Comparison of ENCODE assay signal across 9 cellular contexts in genomic region chr10:90911133-90912048, GRCh38. TPM values are rescaled to one million over a fixed set of nuclear protein-coding genes. Genes with fewer than 3 reads are reported as not detected.
A peak's percentile ranks its signal among the peaks of the same experiment; 100 is the strongest.
DNase-seq lines count a peak whose midpoint lies in the region; ATAC-seq and TF ChIP-seq lines count a peak whose summit lies in the region.
"Not testable (repeated sequence)": the region's sequence is repeated elsewhere in the genome, so short reads cannot be mapped to it uniquely, and the experiment has no call there.
"Had no signal": no experiment of that assay in that cellular context is flagged by ENCODE, and none has a peak within 500 bp of the region (broad histone marks: within the 10 kb centered on the region; RNA-seq: fewer than 3 reads in every experiment).

No MANE protein-coding gene starts in this region.

- not testable (repeated sequence) for H3K9me3 ChIP-seq in breast epithelium

- ATAC-seq in GM19351 (IDR thresholded peaks at IDR 0.05; ENCODE audit: unreplicated experiment) (peak; percentile 91), HG03460 (IDR thresholded peaks at IDR 0.05; ENCODE audit: unreplicated experiment) (peak; percentile 77), activated B cell treated with CpG ODN at 0.5 μM for 24 hours (ENCODE audit: low read depth) (peak; percentile 96)

- not testable (repeated sequence) for H3K4me1 ChIP-seq in breast epithelium

- H3K36me3 ChIP-seq in breast epithelium = not testable (repeated sequence)

- DNase-seq in C1 segment of cervical spinal cord (lab: John Stamatoyannopoulos, UW) (peak in 12 of 14 donors; percentile 2 to 59 (median 28)), NCI-H345 treated with DMSO at 0.1 percent for 48 hours (lab: John Stamatoyannopoulos, UW; ENCODE audit: unreplicated experiment) (peak; percentile 24), activated B cell treated with CpG ODN at 0.5 μM for 24 hours (peak; percentile 16), breast epithelium (ENCODE audit: low spot score in 2 of 2) (peak in 1 of 2 donors; percentile 74), iris pigment epithelial cell (ENCODE audit: low read depth) (peak; percentile 78)
- peak; percentile 8 to 65 (median 18) for DNase-seq in stimulated activated CD4-positive, alpha-beta T cell treated with anti-CD3 and anti-CD28 coated beads, Interleukin-12 subunit alpha, Interleukin-12 subunit beta, amount 100 ng/mL, for 48 hours (ENCODE audit: low read depth in 2 of 3, low spot score in 1 of 3)

- not testable (repeated sequence) for H3K27me3 ChIP-seq in breast epithelium

- intact Hi-C loops in activated B cell treated with CpG ODN at 0.5 μM for 24 hours (cut with micrococcal nuclease) = loop anchor here (1.0 to 10.0 kb wide), 7 partner anchors 66 to 723 kb away; partner anchors contain the start of genes PCGF5 and PPP1R3C
- intact Hi-C loops in breast epithelium (cut with DNase I; ENCODE audit: low total_unique reads) = not testable (repeated sequence)

- TF ChIP-seq CTCF in activated B cell treated with CpG ODN at 0.5 μM for 24 hours (IDR thresholded peaks at IDR 0.05) (peak; percentile 41), breast epithelium (IDR thresholded peaks at IDR 0.05) (peak; percentile 48 to 81 (median 75))

- POLR2A ChIA-PET in activated B cell treated with CpG ODN at 0.5 μM for 24 hours (lab: Charles Lee) = interaction anchor here (0.8 to 2.7 kb wide), 9 partner anchors 87 to 339 kb away, joined by 3 to 24 read pairs (median 5); no protein-coding TSS in a partner anchor

- CTCF ChIA-PET in activated B cell treated with CpG ODN at 0.5 μM for 24 hours (lab: Charles Lee) = interaction anchor here (0.7 to 6.6 kb wide), 32 partner anchors 9 to 724 kb away, joined by 3 to 193 read pairs (median 4); partner anchors contain the start of genes ANKRD1 and PPP1R3C

- not testable (repeated sequence) for H3K4me3 ChIP-seq in breast epithelium

- peak overlapping the region; percentile 86 for H3K27ac Mint-ChIP-seq in activated B cell treated with CpG ODN at 0.5 μM for 24 hours

- TF ChIP-seq POLR2A in breast epithelium (IDR thresholded peaks at IDR 0.05) = not testable (repeated sequence)

- not testable (repeated sequence) for H3K27me3 Mint-ChIP-seq in activated B cell treated with CpG ODN at 0.5 μM for 24 hours

- H3K4me1 Mint-ChIP-seq in activated B cell treated with CpG ODN at 0.5 μM for 24 hours = peaks cover 19% of the 10 kb centered on the region

- H3K9me3 Mint-ChIP-seq in activated B cell treated with CpG ODN at 0.5 μM for 24 hours = not testable (repeated sequence)

- H3K4me3 Mint-ChIP-seq in activated B cell treated with CpG ODN at 0.5 μM for 24 hours = not testable (repeated sequence)

- H3K27ac ChIP-seq in breast epithelium = peak overlapping the region; percentile 14 to 64

- not testable (repeated sequence) for H3K36me3 Mint-ChIP-seq in activated B cell treated with CpG ODN at 0.5 μM for 24 hours (ENCODE audit: low read depth)

RNA-seq across cellular contexts. Expression of gene ANKRD1, which starts 9.5 kb away (rescaled TPM):
- total RNA-seq in activated B cell treated with CpG ODN at 0.5 μM for 24 hours (not detected in 2 replicates), breast epithelium (under 1 TPM in 2 of 3 donors, not detected in 1; 0.32 to 0.66 TPM)
- total RNA-seq: lower leg skin had no signal

RNA-seq across cellular contexts. Expression of gene RPP30, which starts 39.6 kb away (rescaled TPM):
- total RNA-seq in activated B cell treated with CpG ODN at 0.5 μM for 24 hours (43.7 and 44.6 TPM in 2 replicates), breast epithelium (10 to 100 TPM; 31.8 to 48.7 (median 40.3) TPM)

RNA-seq across cellular contexts. Expression of gene HTR7, which starts 53.6 kb away (rescaled TPM):
- total RNA-seq in activated B cell treated with CpG ODN at 0.5 μM for 24 hours = not detected in 2 replicates
- 1 to 10 TPM in 2 of 3 donors, under 1 TPM in 1; 0.66 to 1.8 (median 1.8) TPM for total RNA-seq in breast epithelium
